28 cellular contexts compared by ENCODE assay signal in genomic region chr16:28918698-28919097, GRCh38. TPM values are rescaled to one million over a fixed set of nuclear protein-coding genes. Genes with fewer than 3 reads are reported as not detected.
"Had no signal": no experiment of that assay in that cellular context is flagged by ENCODE, and none has a peak within 500 bp of the region (broad histone marks: within the 10 kb centered on the region; RNA-seq: fewer than 3 reads in every experiment).

No MANE protein-coding gene starts in this region.

- H3K27me3 ChIP-seq: stomach, suprapubic skin, testis, thyroid gland, tibial artery, tibial nerve, transverse colon, upper lobe of left lung, upper lobe of right lung, uterus, vagina had no signal

- H3K9me3 ChIP-seq: stomach, suprapubic skin, testis, thoracic aorta, thyroid gland, tibial artery, tibial nerve, transverse colon, upper lobe of left lung, upper lobe of right lung, uterus, vagina had no signal

- FAIRE-seq: urothelium cell line had no signal

- DNase-seq: stimulated activated CD4-positive, alpha-beta T cell treated with anti-CD3 and anti-CD28 coated beads, Interleukin-2, amount 100 ng/mL, for 48 hours; stimulated activated CD4-positive, alpha-beta T cell treated with anti-CD3 and anti-CD28 coated beads, Interleukin-4, amount 100 ng/mL, for 1 hour; stimulated activated CD4-positive, alpha-beta T cell treated with anti-CD3 and anti-CD28 coated beads, Interleukin-4, amount 100 ng/mL, for 24 hours; stimulated activated CD4-positive, alpha-beta T cell treated with anti-CD3 and anti-CD28 coated beads, Interleukin-4, amount 100 ng/mL, for 4 hours; stimulated activated CD8-positive, alpha-beta memory T cell treated with anti-CD3 and anti-CD28 coated beads, Interleukin-4, amount 100 ng/mL, for 48 hours; stimulated activated naive B cell treated with anti-CD40 and anti-IgM and Interleukin-4, amounts not matched to agents 10 μg/mL and 1 μg/mL and 100 μg/mL, for 72 hours; stimulated activated naive CD4-positive, alpha-beta T cell; stimulated activated naive CD4-positive, alpha-beta T cell treated with Interleukin-2 at 50 U/mL for 16 hours; stimulated activated naive CD8-positive, alpha-beta T cell treated with anti-CD3 and anti-CD28 coated beads, Interleukin-15, amount 100 ng/mL, for 72 hours; stimulated activated naive CD8-positive, alpha-beta T cell treated with anti-CD3 and anti-CD28 coated beads, Interleukin-15, Interleukin-2, amounts not matched to agents 100 U/mL and 50 U/mL, for 24 hours; stomach; substantia nigra; testis; thyroid gland; tibial artery; transverse colon; trophoblast cell; upper lobe of right lung; uterus had no signal

- ATAC-seq: stimulated activated effector memory CD8-positive, alpha-beta T cell treated with anti-CD3 and anti-CD28 coated beads, Interleukin-12 subunit alpha, Interleukin-12 subunit beta, amount 100 ng/mL, for 72 hours; stimulated activated memory B cell treated with anti-CD40 and anti-IgM and Interleukin-4, amounts not matched to agents 10 μg/mL and 1 μg/mL and 100 μg/mL, for 72 hours; stimulated activated naive B cell treated with anti-CD40 and anti-IgM and Interleukin-4, amounts not matched to agents 10 μg/mL and 1 μg/mL and 100 μg/mL, for 72 hours; stimulated activated naive CD8-positive, alpha-beta T cell treated with anti-CD3 and anti-CD28 coated beads, Interleukin-15, amount 100 ng/mL, for 72 hours; stimulated activated naive CD8-positive, alpha-beta T cell treated with anti-CD3 and anti-CD28 coated beads, Interleukin-15, Interleukin-2, amounts not matched to agents 100 U/mL and 50 U/mL, for 24 hours; upper lobe of right lung had no signal

- H3K36me3 ChIP-seq: uterus had no signal

- H3K27ac ChIP-seq: stomach, suprapubic skin, testis, thoracic aorta, thyroid gland, tibial artery, tibial nerve, transverse colon, upper lobe of left lung, upper lobe of right lung, uterus, vagina had no signal

- H3K4me1 ChIP-seq: tibial artery, tibial nerve, upper lobe of right lung, uterus had no signal

- H3K4me3 ChIP-seq: stomach, suprapubic skin, testis, thoracic aorta, thyroid gland, tibial artery, tibial nerve, transverse colon, upper lobe of left lung, upper lobe of right lung, uterus, vagina had no signal

RNA-seq across cellular contexts. Expression of gene CD19, which starts 13.1 kb away (rescaled TPM):
- total RNA-seq: thoracic aorta, thyroid gland, upper lobe of right lung, ureter, vagina had no signal

RNA-seq across cellular contexts. Expression of gene ATP2A1, which starts 40.4 kb away (rescaled TPM):
- total RNA-seq: vagina had no signal
